Comparison of ENCODE assay signal across 1 cellular context in the genomic region with DNA sequence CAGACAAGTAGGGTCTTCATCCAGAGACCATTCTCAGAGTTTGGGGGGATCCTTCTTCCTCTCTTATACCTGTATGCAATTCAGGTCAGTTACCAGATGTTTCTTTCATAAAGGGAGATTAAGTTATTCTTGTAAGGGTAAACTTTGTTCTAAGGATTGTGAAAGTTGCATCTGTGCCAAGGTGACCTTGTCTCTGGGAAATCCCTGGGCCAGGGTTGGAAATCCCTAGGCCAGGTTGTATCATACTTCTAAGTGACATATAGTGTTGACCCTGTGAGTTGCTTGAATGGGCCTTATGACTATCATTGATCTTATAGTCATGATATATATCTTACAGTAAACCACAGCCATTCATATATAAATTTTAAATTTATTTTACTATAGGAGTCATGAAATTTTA.
TF ChIP-seq lines count a peak whose summit lies in the region.

No MANE protein-coding gene starts in this region.

TF ChIP-seq in GM23338, 12 proteins besides CTCF, POLR2A, EP300 and RAD21 (continued from another document):
- TF ChIP-seq JUNB (IDR thresholded peaks at IDR 0.05; ENCODE audit: unreplicated experiment) (no peak), NANOG (IDR thresholded peaks at IDR 0.05; ENCODE audit: borderline replicate concordance) (no peak)
